1 cellular context compared by ENCODE assay signal in the genomic region with DNA sequence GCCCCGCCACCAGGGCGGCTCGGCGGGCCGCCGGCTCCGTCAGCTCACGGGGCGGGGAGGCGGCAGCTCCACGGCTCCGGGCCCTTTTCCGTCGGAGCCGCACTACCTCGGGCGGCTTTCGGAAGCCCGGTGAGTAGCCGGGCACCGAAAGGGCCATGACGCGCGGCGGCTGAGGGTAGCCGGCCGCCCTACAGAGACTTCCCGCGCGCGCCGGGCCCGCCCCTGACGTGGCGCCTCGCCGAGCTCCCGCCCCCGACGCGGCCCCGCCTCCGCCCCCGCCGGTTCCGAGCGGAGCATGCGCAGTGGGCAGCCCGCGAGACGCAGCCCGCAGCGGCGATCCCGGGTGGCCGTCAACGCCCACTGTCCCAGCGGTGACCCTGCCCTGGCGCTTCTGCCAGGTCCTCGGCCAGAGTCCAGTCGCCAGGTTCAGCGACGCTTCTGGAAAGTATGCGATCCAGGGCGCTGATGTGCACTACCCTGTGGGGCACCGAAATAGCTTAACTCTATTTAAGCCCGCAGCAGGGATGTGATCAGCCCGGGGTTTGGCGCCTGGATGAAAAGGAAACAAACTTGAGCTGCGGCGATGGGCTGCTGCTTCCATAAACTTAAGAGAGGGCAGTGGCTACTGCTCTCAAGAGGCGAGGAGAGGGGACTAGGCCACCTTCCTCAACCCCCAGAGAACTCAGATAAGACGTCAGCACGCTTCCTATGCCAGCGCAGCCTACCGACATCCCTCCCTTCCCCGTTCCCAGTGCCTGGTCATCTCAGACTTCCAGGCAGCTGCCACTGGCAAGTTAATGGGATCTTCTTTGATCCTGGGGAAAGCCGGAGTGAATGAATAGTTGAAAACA.
TF ChIP-seq lines count a peak whose summit lies in the region.

A gene with protein sequence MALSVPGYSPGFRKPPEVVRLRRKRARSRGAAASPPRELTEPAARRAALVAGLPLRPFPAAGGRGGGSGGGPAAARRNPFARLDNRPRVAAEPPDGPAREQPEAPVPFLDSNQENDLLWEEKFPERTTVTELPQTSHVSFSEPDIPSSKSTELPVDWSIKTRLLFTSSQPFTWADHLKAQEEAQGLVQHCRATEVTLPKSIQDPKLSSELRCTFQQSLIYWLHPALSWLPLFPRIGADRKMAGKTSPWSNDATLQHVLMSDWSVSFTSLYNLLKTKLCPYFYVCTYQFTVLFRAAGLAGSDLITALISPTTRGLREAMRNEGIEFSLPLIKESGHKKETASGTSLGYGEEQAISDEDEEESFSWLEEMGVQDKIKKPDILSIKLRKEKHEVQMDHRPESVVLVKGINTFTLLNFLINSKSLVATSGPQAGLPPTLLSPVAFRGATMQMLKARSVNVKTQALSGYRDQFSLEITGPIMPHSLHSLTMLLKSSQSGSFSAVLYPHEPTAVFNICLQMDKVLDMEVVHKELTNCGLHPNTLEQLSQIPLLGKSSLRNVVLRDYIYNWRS (minus strand): TSS at position 200 of the 851 bp plus-strand sequence. CDS start 43 bp downstream, at position 157.

TF ChIP-seq in K562, 482 proteins besides CTCF, POLR2A, EP300 and RAD21 (continued from another document and continues in another):
- TF ChIP-seq, protein P1, sequence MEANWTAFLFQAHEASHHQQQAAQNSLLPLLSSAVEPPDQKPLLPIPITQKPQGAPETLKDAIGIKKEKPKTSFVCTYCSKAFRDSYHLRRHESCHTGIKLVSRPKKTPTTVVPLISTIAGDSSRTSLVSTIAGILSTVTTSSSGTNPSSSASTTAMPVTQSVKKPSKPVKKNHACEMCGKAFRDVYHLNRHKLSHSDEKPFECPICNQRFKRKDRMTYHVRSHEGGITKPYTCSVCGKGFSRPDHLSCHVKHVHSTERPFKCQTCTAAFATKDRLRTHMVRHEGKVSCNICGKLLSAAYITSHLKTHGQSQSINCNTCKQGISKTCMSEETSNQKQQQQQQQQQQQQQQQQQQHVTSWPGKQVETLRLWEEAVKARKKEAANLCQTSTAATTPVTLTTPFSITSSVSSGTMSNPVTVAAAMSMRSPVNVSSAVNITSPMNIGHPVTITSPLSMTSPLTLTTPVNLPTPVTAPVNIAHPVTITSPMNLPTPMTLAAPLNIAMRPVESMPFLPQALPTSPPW (CRISPR knock-in tag; IDR thresholded peaks at IDR 0.05) = peak; percentile 85
- TF ChIP-seq, protein P2, sequence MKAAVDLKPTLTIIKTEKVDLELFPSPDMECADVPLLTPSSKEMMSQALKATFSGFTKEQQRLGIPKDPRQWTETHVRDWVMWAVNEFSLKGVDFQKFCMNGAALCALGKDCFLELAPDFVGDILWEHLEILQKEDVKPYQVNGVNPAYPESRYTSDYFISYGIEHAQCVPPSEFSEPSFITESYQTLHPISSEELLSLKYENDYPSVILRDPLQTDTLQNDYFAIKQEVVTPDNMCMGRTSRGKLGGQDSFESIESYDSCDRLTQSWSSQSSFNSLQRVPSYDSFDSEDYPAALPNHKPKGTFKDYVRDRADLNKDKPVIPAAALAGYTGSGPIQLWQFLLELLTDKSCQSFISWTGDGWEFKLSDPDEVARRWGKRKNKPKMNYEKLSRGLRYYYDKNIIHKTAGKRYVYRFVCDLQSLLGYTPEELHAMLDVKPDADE (conservative IDR thresholded peaks at IDR 0.05; ENCODE audit: control insufficient read depth, low read depth, low read length) = peak; percentile 16; the same call in 1 of the 2 replicates
- TF ChIP-seq NELFE (IDR thresholded peaks at IDR 0.05; ENCODE audit: insufficient read depth, insufficient read length) = no peak
- TF ChIP-seq ZNF583 (CRISPR knock-in tag; IDR thresholded peaks at IDR 0.05) = no peak
- peak; percentile 27; the same call in 1 of the 2 replicates for TF ChIP-seq ELF4 (CRISPR knock-in tag; IDR thresholded peaks at IDR 0.05)
- peak; percentile 12 for TF ChIP-seq BHLHE40 (IDR thresholded peaks at IDR 0.05; ENCODE audit: low read length)
- TF ChIP-seq KDM5B (IDR thresholded peaks at IDR 0.05; ENCODE audit: insufficient replicate concordance, low read depth, low read length) = peak; percentile 91
- TF ChIP-seq PHB2 (IDR thresholded peaks at IDR 0.05; ENCODE audit: low read depth) = no peak
- TF ChIP-seq, protein P3, sequence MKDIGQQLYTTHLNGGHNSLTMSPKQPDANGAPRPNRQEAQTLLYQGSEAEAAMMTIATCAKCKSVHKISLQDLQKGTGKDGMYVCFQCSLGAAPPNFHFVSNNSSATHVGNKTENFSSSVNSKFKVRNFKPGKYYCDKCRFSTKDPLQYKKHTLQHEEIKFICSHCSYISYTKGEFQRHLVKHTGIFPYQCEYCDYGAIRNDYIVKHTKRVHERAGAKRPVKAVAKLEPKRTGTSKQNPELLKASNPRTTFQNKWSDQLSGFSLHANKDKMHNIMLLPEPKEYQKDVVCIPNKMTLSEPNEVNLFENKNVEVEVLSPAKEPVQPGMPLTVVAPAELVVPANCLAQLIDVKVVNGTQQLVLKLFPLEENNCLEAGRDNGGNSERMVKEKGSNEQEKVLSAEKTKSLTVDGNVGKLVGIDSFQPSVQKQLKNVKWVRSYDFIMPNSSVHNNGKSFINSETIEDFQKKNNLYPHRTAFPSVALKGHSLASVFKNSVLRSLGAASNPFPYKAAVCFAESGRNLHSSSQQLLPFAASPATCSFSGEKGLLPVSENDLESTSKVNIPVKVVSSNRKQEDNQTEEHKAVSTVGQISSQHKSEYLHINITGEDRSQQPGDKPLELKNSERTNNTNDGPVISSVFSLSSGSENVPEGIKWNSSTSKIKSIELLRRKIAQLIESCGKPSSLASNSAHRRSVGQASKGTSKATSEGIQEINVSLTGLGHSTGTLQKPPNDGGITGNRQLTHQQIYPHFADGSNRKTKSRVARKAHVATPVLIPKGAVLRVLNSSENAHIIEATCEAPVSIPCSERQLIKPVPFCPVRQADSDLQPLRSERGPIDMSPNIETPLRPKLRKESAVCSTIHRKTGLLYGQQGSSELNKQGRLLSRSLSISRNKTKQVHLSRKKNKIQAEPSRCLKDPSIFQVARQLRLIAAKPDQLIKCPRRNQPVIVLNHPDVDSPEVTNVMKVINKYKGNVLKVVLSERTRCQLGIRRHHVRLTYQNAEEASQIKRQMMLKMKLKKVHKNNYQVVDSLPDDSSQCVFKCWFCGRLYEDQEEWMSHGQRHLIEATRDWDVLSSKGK (CRISPR knock-in tag; IDR thresholded peaks at IDR 0.05) = no peak
- TF ChIP-seq EP400 (IDR thresholded peaks at IDR 0.05) = peak; percentile 58; the same call in 1 of the 2 replicates
- TF ChIP-seq, protein P4, sequence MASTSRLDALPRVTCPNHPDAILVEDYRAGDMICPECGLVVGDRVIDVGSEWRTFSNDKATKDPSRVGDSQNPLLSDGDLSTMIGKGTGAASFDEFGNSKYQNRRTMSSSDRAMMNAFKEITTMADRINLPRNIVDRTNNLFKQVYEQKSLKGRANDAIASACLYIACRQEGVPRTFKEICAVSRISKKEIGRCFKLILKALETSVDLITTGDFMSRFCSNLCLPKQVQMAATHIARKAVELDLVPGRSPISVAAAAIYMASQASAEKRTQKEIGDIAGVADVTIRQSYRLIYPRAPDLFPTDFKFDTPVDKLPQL (IDR thresholded peaks at IDR 0.05; ENCODE audit: extremely low read depth, insufficient read length) = no peak
- TF ChIP-seq, protein P5, sequence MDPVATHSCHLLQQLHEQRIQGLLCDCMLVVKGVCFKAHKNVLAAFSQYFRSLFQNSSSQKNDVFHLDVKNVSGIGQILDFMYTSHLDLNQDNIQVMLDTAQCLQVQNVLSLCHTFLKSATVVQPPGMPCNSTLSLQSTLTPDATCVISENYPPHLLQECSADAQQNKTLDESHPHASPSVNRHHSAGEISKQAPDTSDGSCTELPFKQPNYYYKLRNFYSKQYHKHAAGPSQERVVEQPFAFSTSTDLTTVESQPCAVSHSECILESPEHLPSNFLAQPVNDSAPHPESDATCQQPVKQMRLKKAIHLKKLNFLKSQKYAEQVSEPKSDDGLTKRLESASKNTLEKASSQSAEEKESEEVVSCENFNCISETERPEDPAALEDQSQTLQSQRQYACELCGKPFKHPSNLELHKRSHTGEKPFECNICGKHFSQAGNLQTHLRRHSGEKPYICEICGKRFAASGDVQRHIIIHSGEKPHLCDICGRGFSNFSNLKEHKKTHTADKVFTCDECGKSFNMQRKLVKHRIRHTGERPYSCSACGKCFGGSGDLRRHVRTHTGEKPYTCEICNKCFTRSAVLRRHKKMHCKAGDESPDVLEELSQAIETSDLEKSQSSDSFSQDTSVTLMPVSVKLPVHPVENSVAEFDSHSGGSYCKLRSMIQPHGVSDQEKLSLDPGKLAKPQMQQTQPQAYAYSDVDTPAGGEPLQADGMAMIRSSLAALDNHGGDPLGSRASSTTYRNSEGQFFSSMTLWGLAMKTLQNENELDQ (CRISPR knock-in tag; IDR thresholded peaks at IDR 0.05; ENCODE audit: borderline replicate concordance) = no peak
- no peak for TF ChIP-seq CBFA2T2 (conservative IDR thresholded peaks at IDR 0.05)
- peak; percentile 63 for TF ChIP-seq ZFX (CRISPR knock-in tag; IDR thresholded peaks at IDR 0.05)
- 0 out of 2 replicates have a peak, but pooled peaks have one; percentile 50 for TF ChIP-seq ZSCAN29 (IDR thresholded peaks at IDR 0.05)
- 0 out of 2 replicates have a peak, but pooled peaks have one; percentile 82 for TF ChIP-seq POLR2AphosphoS2 (IDR thresholded peaks at IDR 0.05; ENCODE audit: low read length)
- no peak for TF ChIP-seq KDM4B (IDR thresholded peaks at IDR 0.05; ENCODE audit: borderline replicate concordance in 2 of 2, low read depth in 1 of 2)
- peak; percentile 55 for TF ChIP-seq GTF2E2 (tag; IDR thresholded peaks at IDR 0.05)
- TF ChIP-seq NFE2L1 (tag; IDR thresholded peaks at IDR 0.05; ENCODE audit: borderline replicate concordance, low read depth) = no peak
- TF ChIP-seq, protein P6, sequence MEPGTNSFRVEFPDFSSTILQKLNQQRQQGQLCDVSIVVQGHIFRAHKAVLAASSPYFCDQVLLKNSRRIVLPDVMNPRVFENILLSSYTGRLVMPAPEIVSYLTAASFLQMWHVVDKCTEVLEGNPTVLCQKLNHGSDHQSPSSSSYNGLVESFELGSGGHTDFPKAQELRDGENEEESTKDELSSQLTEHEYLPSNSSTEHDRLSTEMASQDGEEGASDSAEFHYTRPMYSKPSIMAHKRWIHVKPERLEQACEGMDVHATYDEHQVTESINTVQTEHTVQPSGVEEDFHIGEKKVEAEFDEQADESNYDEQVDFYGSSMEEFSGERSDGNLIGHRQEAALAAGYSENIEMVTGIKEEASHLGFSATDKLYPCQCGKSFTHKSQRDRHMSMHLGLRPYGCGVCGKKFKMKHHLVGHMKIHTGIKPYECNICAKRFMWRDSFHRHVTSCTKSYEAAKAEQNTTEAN (CRISPR knock-in tag; IDR thresholded peaks at IDR 0.05) = no peak
- TF ChIP-seq, protein P7, sequence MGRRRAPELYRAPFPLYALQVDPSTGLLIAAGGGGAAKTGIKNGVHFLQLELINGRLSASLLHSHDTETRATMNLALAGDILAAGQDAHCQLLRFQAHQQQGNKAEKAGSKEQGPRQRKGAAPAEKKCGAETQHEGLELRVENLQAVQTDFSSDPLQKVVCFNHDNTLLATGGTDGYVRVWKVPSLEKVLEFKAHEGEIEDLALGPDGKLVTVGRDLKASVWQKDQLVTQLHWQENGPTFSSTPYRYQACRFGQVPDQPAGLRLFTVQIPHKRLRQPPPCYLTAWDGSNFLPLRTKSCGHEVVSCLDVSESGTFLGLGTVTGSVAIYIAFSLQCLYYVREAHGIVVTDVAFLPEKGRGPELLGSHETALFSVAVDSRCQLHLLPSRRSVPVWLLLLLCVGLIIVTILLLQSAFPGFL (CRISPR knock-in tag; IDR thresholded peaks at IDR 0.05) = 0 out of 2 replicates have a peak, but pooled peaks have one; percentile 13
- TF ChIP-seq POLR3G (IDR thresholded peaks at IDR 0.05; ENCODE audit: extremely low read depth, insufficient read length, insufficient replicate concordance) = no peak
- TF ChIP-seq ZKSCAN3 (CRISPR knock-in tag; IDR thresholded peaks at IDR 0.05) = no peak
- 0 out of 2 replicates have a peak, but pooled peaks have one; percentile 28 for TF ChIP-seq ZSCAN32 (CRISPR knock-in tag; IDR thresholded peaks at IDR 0.05)
- TF ChIP-seq, protein P8, sequence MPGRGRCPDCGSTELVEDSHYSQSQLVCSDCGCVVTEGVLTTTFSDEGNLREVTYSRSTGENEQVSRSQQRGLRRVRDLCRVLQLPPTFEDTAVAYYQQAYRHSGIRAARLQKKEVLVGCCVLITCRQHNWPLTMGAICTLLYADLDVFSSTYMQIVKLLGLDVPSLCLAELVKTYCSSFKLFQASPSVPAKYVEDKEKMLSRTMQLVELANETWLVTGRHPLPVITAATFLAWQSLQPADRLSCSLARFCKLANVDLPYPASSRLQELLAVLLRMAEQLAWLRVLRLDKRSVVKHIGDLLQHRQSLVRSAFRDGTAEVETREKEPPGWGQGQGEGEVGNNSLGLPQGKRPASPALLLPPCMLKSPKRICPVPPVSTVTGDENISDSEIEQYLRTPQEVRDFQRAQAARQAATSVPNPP (IDR thresholded peaks at IDR 0.05; ENCODE audit: borderline replicate concordance, insufficient read depth, insufficient read length) = no peak
- TF ChIP-seq OTX1 (CRISPR knock-in tag; IDR thresholded peaks at IDR 0.05) = peak; percentile 60; the same call in 1 of the 2 replicates
- TF ChIP-seq, protein P9, sequence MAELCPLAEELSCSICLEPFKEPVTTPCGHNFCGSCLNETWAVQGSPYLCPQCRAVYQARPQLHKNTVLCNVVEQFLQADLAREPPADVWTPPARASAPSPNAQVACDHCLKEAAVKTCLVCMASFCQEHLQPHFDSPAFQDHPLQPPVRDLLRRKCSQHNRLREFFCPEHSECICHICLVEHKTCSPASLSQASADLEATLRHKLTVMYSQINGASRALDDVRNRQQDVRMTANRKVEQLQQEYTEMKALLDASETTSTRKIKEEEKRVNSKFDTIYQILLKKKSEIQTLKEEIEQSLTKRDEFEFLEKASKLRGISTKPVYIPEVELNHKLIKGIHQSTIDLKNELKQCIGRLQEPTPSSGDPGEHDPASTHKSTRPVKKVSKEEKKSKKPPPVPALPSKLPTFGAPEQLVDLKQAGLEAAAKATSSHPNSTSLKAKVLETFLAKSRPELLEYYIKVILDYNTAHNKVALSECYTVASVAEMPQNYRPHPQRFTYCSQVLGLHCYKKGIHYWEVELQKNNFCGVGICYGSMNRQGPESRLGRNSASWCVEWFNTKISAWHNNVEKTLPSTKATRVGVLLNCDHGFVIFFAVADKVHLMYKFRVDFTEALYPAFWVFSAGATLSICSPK (IDR thresholded peaks at IDR 0.05; ENCODE audit: borderline replicate concordance) = no peak
- TF ChIP-seq GATAD2B (IDR thresholded peaks at IDR 0.05; ENCODE audit: borderline replicate concordance) = 0 out of 2 replicates have a peak, but pooled peaks have one; percentile 58
- TF ChIP-seq ZNF24 (IDR thresholded peaks at IDR 0.05) = peak; percentile 29; the same call in 1 of the 2 replicates
- no peak for TF ChIP-seq ZNF551 (CRISPR knock-in tag; IDR thresholded peaks at IDR 0.05)
- TF ChIP-seq, protein P10, sequence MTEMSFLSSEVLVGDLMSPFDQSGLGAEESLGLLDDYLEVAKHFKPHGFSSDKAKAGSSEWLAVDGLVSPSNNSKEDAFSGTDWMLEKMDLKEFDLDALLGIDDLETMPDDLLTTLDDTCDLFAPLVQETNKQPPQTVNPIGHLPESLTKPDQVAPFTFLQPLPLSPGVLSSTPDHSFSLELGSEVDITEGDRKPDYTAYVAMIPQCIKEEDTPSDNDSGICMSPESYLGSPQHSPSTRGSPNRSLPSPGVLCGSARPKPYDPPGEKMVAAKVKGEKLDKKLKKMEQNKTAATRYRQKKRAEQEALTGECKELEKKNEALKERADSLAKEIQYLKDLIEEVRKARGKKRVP (CRISPR knock-in tag; IDR thresholded peaks at IDR 0.05) = 0 out of 2 replicates have a peak, but pooled peaks have one; percentile 2
- TF ChIP-seq ZBTB17 (CRISPR knock-in tag; IDR thresholded peaks at IDR 0.05) = peak; percentile 52
- no peak for TF ChIP-seq CHD2 (IDR thresholded peaks at IDR 0.05; ENCODE audit: low read depth, low read length)
- TF ChIP-seq CBX5 (IDR thresholded peaks at IDR 0.05; ENCODE audit: borderline replicate concordance, low read depth) = no peak
